Comparison of ENCODE assay signal across 10 cellular contexts in the genomic region with DNA sequence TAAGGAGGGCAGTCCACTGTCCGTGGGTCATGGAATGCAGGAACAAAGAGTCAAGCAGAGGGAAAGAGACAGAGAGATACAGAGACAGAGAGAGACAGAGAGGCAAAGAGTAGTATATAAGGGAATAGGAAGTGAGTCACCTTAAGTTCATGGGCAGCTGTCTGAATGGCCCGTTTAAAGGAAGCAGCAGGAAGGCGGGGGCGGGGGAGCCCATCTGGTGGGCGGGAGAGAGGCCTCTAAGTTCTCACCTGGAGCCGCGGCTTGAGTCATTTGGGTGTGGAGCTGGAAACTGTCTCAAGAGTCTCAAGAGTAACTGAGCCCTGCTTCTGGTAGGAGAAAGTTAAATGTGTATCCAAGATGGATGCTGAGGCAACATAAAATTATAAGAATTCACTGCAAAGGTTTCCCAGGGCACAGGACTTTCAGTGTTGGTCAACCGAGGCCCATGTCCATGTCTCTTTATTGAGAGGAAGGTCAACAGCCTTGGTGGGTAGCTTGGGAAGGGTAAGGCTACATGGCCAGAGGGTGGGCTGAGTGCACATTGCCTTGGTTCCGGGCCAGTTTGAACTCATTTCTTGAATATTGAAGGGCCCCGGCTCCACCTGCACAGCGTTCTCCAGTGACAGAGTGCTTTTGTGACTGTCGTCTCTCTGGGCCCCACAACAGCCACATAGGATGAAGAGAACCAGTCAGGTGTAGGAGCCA.
DNase-seq lines count a peak whose midpoint lies in the region; ATAC-seq lines count a peak whose summit lies in the region.
"Had no signal": no experiment of that assay in that cellular context is flagged by ENCODE, and none has a peak within 500 bp of the region (broad histone marks: within the 10 kb centered on the region; RNA-seq: fewer than 3 reads in every experiment).

No MANE protein-coding gene starts in this region.

- H3K36me3 ChIP-seq in Karpas-422 (ENCODE audit: insufficient read depth, low read length), result no peaks in the 10 kb centered on the region
- H3K36me3 ChIP-seq: MG63 had no signal

- H3K27me3 Mint-ChIP-seq in activated CD4-positive, alpha-beta T cell treated with anti-CD3 and anti-CD28 coated beads for 36 hours, result no peaks in the 10 kb centered on the region
- no peaks in the 10 kb centered on the region for H3K27me3 Mint-ChIP-seq in activated CD4-positive, alpha-beta T cell treated with anti-CD3 and anti-CD28 coated beads, Interleukin-2, amount 10 ng/mL, durations not matched to agents 7 days and 5 days
- H3K27me3 Mint-ChIP-seq in activated CD8-positive, alpha-beta memory T cell treated with anti-CD3 and anti-CD28 coated beads, Interleukin-2, amount 10 ng/mL, durations not matched to agents 7 days and 5 days, result peaks cover 5% of the 10 kb centered on the region

- peak overlapping the region; percentile 86 for H3K27ac Mint-ChIP-seq in activated CD4-positive, alpha-beta T cell treated with anti-CD3 and anti-CD28 coated beads for 36 hours
- H3K27ac Mint-ChIP-seq in activated CD4-positive, alpha-beta T cell treated with anti-CD3 and anti-CD28 coated beads, Interleukin-2, amount 10 ng/mL, durations not matched to agents 7 days and 5 days, result no peak overlapping the region
- H3K27ac Mint-ChIP-seq in activated CD8-positive, alpha-beta memory T cell treated with anti-CD3 and anti-CD28 coated beads, Interleukin-2, amount 10 ng/mL, durations not matched to agents 7 days and 5 days, result no peak overlapping the region

- no peaks in the 10 kb centered on the region for H3K9me3 Mint-ChIP-seq in activated CD4-positive, alpha-beta T cell treated with anti-CD3 and anti-CD28 coated beads for 36 hours (ENCODE audit: low read depth)
- H3K9me3 Mint-ChIP-seq in activated CD4-positive, alpha-beta T cell treated with anti-CD3 and anti-CD28 coated beads, Interleukin-2, amount 10 ng/mL, durations not matched to agents 7 days and 5 days, result peaks cover 3% of the 10 kb centered on the region
- H3K9me3 Mint-ChIP-seq in activated CD8-positive, alpha-beta memory T cell treated with anti-CD3 and anti-CD28 coated beads, Interleukin-2, amount 10 ng/mL, durations not matched to agents 7 days and 5 days (ENCODE audit: low read depth), result no peaks in the 10 kb centered on the region

- intact Hi-C loops in activated CD4-positive, alpha-beta T cell treated with anti-CD3 and anti-CD28 coated beads for 36 hours (cut with DNase I, micrococcal nuclease), result loop anchor here in 1 of 2 experiments (1.0 kb wide), 1 partner anchor 85 kb away; no protein-coding TSS in a partner anchor

- H3K27ac ChIP-seq in Karpas-422 (ENCODE audit: low read length), result no peak overlapping the region

- H3K9me2 ChIP-seq in Karpas-422 (replicated peaks; ENCODE audit: insufficient read depth, low read length), result no peaks in the 10 kb centered on the region

- no peak overlapping the region for H3K4me2 ChIP-seq in Karpas-422 (ENCODE audit: low read depth, low read length, poor library complexity, severe bottlenecking)

- H3K9ac ChIP-seq in Karpas-422 (ENCODE audit: low read length), result no peak overlapping the region

- H3K4me3 ChIP-seq in Karpas-422 (ENCODE audit: low read length), result no peak overlapping the region
- H3K4me3 ChIP-seq: MG63 had no signal

- no peaks in the 10 kb centered on the region for H3K36me3 Mint-ChIP-seq in activated CD4-positive, alpha-beta T cell treated with anti-CD3 and anti-CD28 coated beads for 36 hours (ENCODE audit: low read depth)
- H3K36me3 Mint-ChIP-seq in activated CD4-positive, alpha-beta T cell treated with anti-CD3 and anti-CD28 coated beads, Interleukin-2, amount 10 ng/mL, durations not matched to agents 7 days and 5 days (ENCODE audit: low read depth), result no peaks in the 10 kb centered on the region
- H3K36me3 Mint-ChIP-seq in activated CD8-positive, alpha-beta memory T cell treated with anti-CD3 and anti-CD28 coated beads, Interleukin-2, amount 10 ng/mL, durations not matched to agents 7 days and 5 days, result peaks cover 2% of the 10 kb centered on the region

- H3K79me2 ChIP-seq in Karpas-422 (ENCODE audit: low read length), result no peaks in the 10 kb centered on the region

- no peak overlapping the region for H2AFZ ChIP-seq in Karpas-422 (ENCODE audit: low read length)

- no peaks in the 10 kb centered on the region for H3K9me3 ChIP-seq in Karpas-422 (ENCODE audit: low read length)
- H3K9me3 ChIP-seq: MG63 had no signal

- POLR2A ChIA-PET in activated CD4-positive, alpha-beta T cell treated with anti-CD3 and anti-CD28 coated beads for 36 hours (lab: Charles Lee), result no interaction called here
- POLR2A ChIA-PET in activated CD4-positive, alpha-beta T cell treated with anti-CD3 and anti-CD28 coated beads, Interleukin-2, amount 10 ng/mL, durations not matched to agents 7 days and 5 days (lab: Charles Lee), result no interaction called here

- CTCF ChIA-PET in activated CD4-positive, alpha-beta T cell treated with anti-CD3 and anti-CD28 coated beads for 36 hours (lab: Charles Lee), result interaction anchor here (0.6 to 1.7 kb wide), 3 partner anchors 10 to 234 kb away, joined by 3 to 7 read pairs (median 3); no protein-coding TSS in a partner anchor
- CTCF ChIA-PET in activated CD4-positive, alpha-beta T cell treated with anti-CD3 and anti-CD28 coated beads, Interleukin-2, amount 10 ng/mL, durations not matched to agents 7 days and 5 days (lab: Charles Lee), result interaction anchor here (1.6 kb wide), 1 partner anchor 12 kb away, joined by 5 read pairs; no protein-coding TSS in a partner anchor
- CTCF ChIA-PET in activated CD8-positive, alpha-beta memory T cell treated with anti-CD3 and anti-CD28 coated beads, Interleukin-2, amount 10 ng/mL, durations not matched to agents 7 days and 5 days (lab: Charles Lee), result no interaction called here

- no peaks in the 10 kb centered on the region for H4K20me1 ChIP-seq in Karpas-422 (ENCODE audit: insufficient read depth, low read depth, low read length)

- H3K4me3 Mint-ChIP-seq in activated CD4-positive, alpha-beta T cell treated with anti-CD3 and anti-CD28 coated beads for 36 hours, result peak overlapping the region; percentile 5
- H3K4me3 Mint-ChIP-seq in activated CD4-positive, alpha-beta T cell treated with anti-CD3 and anti-CD28 coated beads, Interleukin-2, amount 10 ng/mL, durations not matched to agents 7 days and 5 days, result no peak overlapping the region
- no peak overlapping the region for H3K4me3 Mint-ChIP-seq in activated CD8-positive, alpha-beta memory T cell treated with anti-CD3 and anti-CD28 coated beads, Interleukin-2, amount 10 ng/mL, durations not matched to agents 7 days and 5 days

- DNase-seq in activated CD4-positive, alpha-beta T cell treated with anti-CD3 and anti-CD28 coated beads for 36 hours, result peak; percentile 93
- DNase-seq in activated CD4-positive, alpha-beta T cell treated with anti-CD3 and anti-CD28 coated beads, Interleukin-2, amount 10 ng/mL, durations not matched to agents 7 days and 5 days, result no peak
- peak; percentile 60 for DNase-seq in activated CD8-positive, alpha-beta memory T cell treated with anti-CD3 and anti-CD28 coated beads, Interleukin-2, amount 10 ng/mL, durations not matched to agents 7 days and 5 days
- peak; percentile 48 for DNase-seq in iPS-NIHi11 (ENCODE audit: low spot score)
- DNase-seq in stimulated activated CD8-positive, alpha-beta memory T cell treated with anti-CD3 and anti-CD28 coated beads, Interleukin-7, amount 100 ng/mL, for 24 hours (ENCODE audit: low read depth), result peak; percentile 21
- DNase-seq in Karpas-422, result no peak

- no peaks in the 10 kb centered on the region for H3K4me1 ChIP-seq in Karpas-422 (ENCODE audit: low read length)

- no peaks in the 10 kb centered on the region for H3K27me3 ChIP-seq in Karpas-422 (ENCODE audit: low read length)
- H3K27me3 ChIP-seq: MG63 had no signal

- ATAC-seq in activated CD4-positive, alpha-beta T cell treated with anti-CD3 and anti-CD28 coated beads for 36 hours, result peak; percentile 97
- ATAC-seq in activated CD8-positive, alpha-beta memory T cell treated with anti-CD3 and anti-CD28 coated beads, Interleukin-2, amount 10 ng/mL, durations not matched to agents 7 days and 5 days, result peak; percentile 51
- no peak for ATAC-seq in GM21723 (IDR thresholded peaks at IDR 0.05; ENCODE audit: unreplicated experiment)
- ATAC-seq in HG03571 (IDR thresholded peaks at IDR 0.05; ENCODE audit: unreplicated experiment), result no peak
- ATAC-seq: left lobe of liver had no signal

- H3K4me1 Mint-ChIP-seq in activated CD4-positive, alpha-beta T cell treated with anti-CD3 and anti-CD28 coated beads for 36 hours, result peaks cover 19% of the 10 kb centered on the region
- H3K4me1 Mint-ChIP-seq in activated CD4-positive, alpha-beta T cell treated with anti-CD3 and anti-CD28 coated beads, Interleukin-2, amount 10 ng/mL, durations not matched to agents 7 days and 5 days, result peaks cover 6% of the 10 kb centered on the region
- H3K4me1 Mint-ChIP-seq in activated CD8-positive, alpha-beta memory T cell treated with anti-CD3 and anti-CD28 coated beads, Interleukin-2, amount 10 ng/mL, durations not matched to agents 7 days and 5 days, result peaks cover 9% of the 10 kb centered on the region

Comparison
In these comparisons a context has a peak if more than half of its experiments do, and no peak if none do; other contexts are left out.
1. DNase-seq: peak in activated CD4-positive, alpha-beta T cell treated with anti-CD3 and anti-CD28 coated beads for 36 hours (single experiment), activated CD8-positive, alpha-beta memory T cell treated with anti-CD3 and anti-CD28 coated beads, Interleukin-2, amount 10 ng/mL, durations not matched to agents 7 days and 5 days (single experiment), iPS-NIHi11 (single experiment) and stimulated activated CD8-positive, alpha-beta memory T cell treated with anti-CD3 and anti-CD28 coated beads, Interleukin-7, amount 100 ng/mL, for 24 hours (single experiment); none in activated CD4-positive, alpha-beta T cell treated with anti-CD3 and anti-CD28 coated beads, Interleukin-2, amount 10 ng/mL, durations not matched to agents 7 days and 5 days (single experiment) and Karpas-422 (single experiment).
2. ATAC-seq: peak in activated CD4-positive, alpha-beta T cell treated with anti-CD3 and anti-CD28 coated beads for 36 hours (single experiment) and activated CD8-positive, alpha-beta memory T cell treated with anti-CD3 and anti-CD28 coated beads, Interleukin-2, amount 10 ng/mL, durations not matched to agents 7 days and 5 days (single experiment); none in GM21723 (single experiment) and HG03571 (single experiment).